In the genomic region with DNA sequence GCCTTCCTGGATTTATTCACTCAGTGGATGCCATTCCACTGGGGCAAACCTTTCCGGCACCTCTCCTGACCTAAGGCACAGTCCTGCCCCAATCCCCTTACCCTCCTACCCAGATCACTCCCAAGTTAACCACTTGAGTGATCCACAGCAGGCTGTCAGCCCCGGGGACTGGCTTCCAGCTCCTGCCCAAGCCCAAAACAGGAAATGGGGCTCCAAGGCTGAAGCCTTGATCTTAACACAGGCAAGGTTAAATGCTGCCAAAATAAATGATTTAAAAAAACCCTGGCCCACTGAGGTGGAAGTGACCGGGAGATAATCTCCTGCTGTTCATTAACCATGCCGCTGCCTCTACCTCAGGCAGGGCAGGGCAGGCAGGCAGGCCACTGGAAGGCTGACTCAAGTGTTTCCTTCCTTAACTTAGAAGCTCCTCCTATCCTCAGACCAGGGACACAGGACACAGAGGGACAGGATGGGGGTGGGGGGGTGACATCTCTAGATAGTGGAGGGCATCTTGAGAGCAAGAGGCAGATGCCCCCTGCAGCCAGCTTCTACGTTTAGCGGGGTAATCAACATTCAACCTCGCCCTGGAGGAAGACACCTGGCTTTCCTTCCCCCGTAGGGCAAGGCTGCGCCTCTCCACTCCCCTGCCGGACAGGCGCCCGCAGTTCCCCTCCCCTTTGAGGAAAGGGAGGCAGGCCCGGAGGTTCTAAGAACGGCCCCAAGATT, we compare ENCODE assay signal across 8 cellular contexts. TPM values are rescaled to one million over a fixed set of nuclear protein-coding genes. Genes with fewer than 3 reads are reported as not detected.
A peak's percentile ranks its signal among the peaks of the same experiment; 100 is the strongest.
DNase-seq lines count a peak whose midpoint lies in the region; ATAC-seq and TF ChIP-seq lines count a peak whose summit lies in the region.

No MANE protein-coding gene starts in this region.

- DNase-seq in NCI-H2171 treated with DMSO at 0.1 percent for 48 hours (lab: John Stamatoyannopoulos, UW) (peak; percentile 26), NCI-H2171 (lab: John Stamatoyannopoulos, UW) (no peak), RPMI8226 (peak; percentile 80), left lung (no peak)
- no peak for DNase-seq in central memory CD8-positive, alpha-beta T cell (ENCODE audit: low spot score in 2 of 2)

- H3K36me3 ChIP-seq in left lung (no peaks in the 10 kb centered on the region), subcutaneous abdominal adipose tissue (ENCODE audit: control insufficient read depth in 5 of 5, insufficient read depth in 5 of 5, low read length in 5 of 5) (no peaks in the 10 kb centered on the region)

- H3K4me1 Mint-ChIP-seq in central memory CD8-positive, alpha-beta T cell: peaks cover 44% of the 10 kb centered on the region

- peaks cover 5% of the 10 kb centered on the region for H3K36me3 Mint-ChIP-seq in central memory CD8-positive, alpha-beta T cell (ENCODE audit: insufficient read depth)

- peak overlapping the region; percentile 69 to 87 for H3K27ac ChIP-seq in left lung
- peak overlapping the region; percentile 41 for H3K27ac ChIP-seq in subcutaneous abdominal adipose tissue (ENCODE audit: low read depth, low read length)

- intact Hi-C loops in left lung (cut with DNase I): no loop called here

- H3K27ac Mint-ChIP-seq in central memory CD8-positive, alpha-beta T cell (ENCODE audit: low read depth): peak overlapping the region; percentile 67

- peak overlapping the region; percentile 22 to 88 (median 82) for H3K9ac ChIP-seq in subcutaneous abdominal adipose tissue (ENCODE audit: low read length in 5 of 5)

- H3K4me3 ChIP-seq in left lung (peak overlapping the region; percentile 59 to 82), subcutaneous abdominal adipose tissue (ENCODE audit: low read depth in 1 of 5, low read length in 5 of 5) (peak overlapping the region; percentile 73 to 88 (median 78))

- H3K27me3 Mint-ChIP-seq in central memory CD8-positive, alpha-beta T cell: no peaks in the 10 kb centered on the region

- no peak for ATAC-seq in central memory CD8-positive, alpha-beta T cell (replicated peaks; ENCODE audit: extremely low read depth, poor library complexity, severe bottlenecking)
- ATAC-seq in left lung: peak; percentile 60
- no peak for ATAC-seq in GM19035 (IDR thresholded peaks at IDR 0.05; ENCODE audit: unreplicated experiment)
- ATAC-seq in HG02884 (IDR thresholded peaks at IDR 0.05; ENCODE audit: unreplicated experiment): no peak

- no peak for TF ChIP-seq CTCF in left lung (IDR thresholded peaks at IDR 0.05)

- H3K9me3 ChIP-seq in left lung (no peaks in the 10 kb centered on the region), subcutaneous abdominal adipose tissue (ENCODE audit: control insufficient read depth in 5 of 5, low read length in 5 of 5) (no peaks in the 10 kb centered on the region)

- no peaks in the 10 kb centered on the region for H3K9me3 Mint-ChIP-seq in central memory CD8-positive, alpha-beta T cell

- H3K4me1 ChIP-seq in left lung (peaks cover 12 to 39% of the 10 kb centered on the region in 2 donors), subcutaneous abdominal adipose tissue (ENCODE audit: control insufficient read depth in 5 of 5, insufficient read depth in 5 of 5, low read length in 5 of 5) (peaks cover 2 to 50% (median 41%) of the 10 kb centered on the region in 5 donors)

- peak overlapping the region; percentile 73 for H3K4me3 Mint-ChIP-seq in central memory CD8-positive, alpha-beta T cell

- H3K27me3 ChIP-seq in left lung (peaks cover 0 to 48% of the 10 kb centered on the region in 2 donors), subcutaneous abdominal adipose tissue (ENCODE audit: control insufficient read depth in 5 of 5, insufficient read depth in 4 of 5, low read length in 5 of 5) (no peaks in the 10 kb centered on the region)

RNA-seq across cellular contexts. Expression of a gene that starts 1.3 kb away (rescaled TPM):
- total RNA-seq in left lung: 10 to 100 TPM; 21.1 to 29.8 TPM

RNA-seq across cellular contexts. Expression of a gene that starts 40.0 kb away (rescaled TPM):
- total RNA-seq in left lung: 10 to 100 TPM; 17.1 to 19.7 TPM

Comparison
In these comparisons a context has a peak if more than half of its experiments do, and no peak if none do; other contexts are left out.
1. DNase-seq: peak in NCI-H2171 treated with DMSO at 0.1 percent for 48 hours (single experiment) and RPMI8226 (single experiment); none in NCI-H2171 (single experiment), central memory CD8-positive, alpha-beta T cell (0 of 2) and left lung (0 of 2).